In genomic region chr3:12194669-12195161, GRCh38 we compare ENCODE assay signal across 1 cellular context.
A peak's percentile ranks its signal among the peaks of the same experiment; 100 is the strongest.
TF ChIP-seq lines count a peak whose summit lies in the region.

No MANE protein-coding gene starts in this region.

TF ChIP-seq in K562, 482 proteins besides CTCF, POLR2A, EP300 and RAD21 (continued from another document and continues in another):
- no peak for TF ChIP-seq SUPT5H (IDR thresholded peaks at IDR 0.05)
- no peak for TF ChIP-seq ZNF764 (CRISPR knock-in tag; IDR thresholded peaks at IDR 0.05; ENCODE audit: low read depth)
- TF ChIP-seq TCF7L2 (IDR thresholded peaks at IDR 0.05; ENCODE audit: low read depth, low read length) = no peak
- no peak for TF ChIP-seq HNRNPH1 (optimal IDR thresholded peaks at IDR 0.05; ENCODE audit: low read depth, low read length)
- TF ChIP-seq ARID1B (IDR thresholded peaks at IDR 0.05) = no peak; the same call in 1 of the 2 replicates
- no peak for TF ChIP-seq ZBTB5 (IDR thresholded peaks at IDR 0.05)
- peak; percentile 45 for TF ChIP-seq L3MBTL2 (IDR thresholded peaks at IDR 0.05)
- TF ChIP-seq CREB5 (CRISPR knock-in tag; IDR thresholded peaks at IDR 0.05) = no peak
- TF ChIP-seq MBD1 (CRISPR knock-in tag; IDR thresholded peaks at IDR 0.05) = no peak
- TF ChIP-seq DMBX1 (CRISPR knock-in tag; IDR thresholded peaks at IDR 0.05; ENCODE audit: borderline replicate concordance) = peak; percentile 56; the same call in 1 of the 2 replicates
- TF ChIP-seq ELK3 (CRISPR knock-in tag; IDR thresholded peaks at IDR 0.05) = no peak
- TF ChIP-seq CHCHD3 (CRISPR knock-in tag; IDR thresholded peaks at IDR 0.05) = no peak
- TF ChIP-seq ZNF584 (CRISPR knock-in tag; IDR thresholded peaks at IDR 0.05; ENCODE audit: low read depth) = no peak; the same call in 1 of the 2 replicates
- no peak for TF ChIP-seq MTA1 (IDR thresholded peaks at IDR 0.05; ENCODE audit: borderline replicate concordance)
- TF ChIP-seq FOXA3 (CRISPR knock-in tag; conservative IDR thresholded peaks at IDR 0.05 in 1 of 2, IDR thresholded peaks at IDR 0.05 in 1 of 2) = no peak
- TF ChIP-seq SRSF3 (IDR thresholded peaks at IDR 0.05; ENCODE audit: insufficient read depth, low read length) = no peak
- TF ChIP-seq ID3 (CRISPR knock-in tag; IDR thresholded peaks at IDR 0.05) = no peak
- TF ChIP-seq ID3 (tag; IDR thresholded peaks at IDR 0.05) = no peak
- no peak for TF ChIP-seq ZBTB17 (CRISPR knock-in tag; IDR thresholded peaks at IDR 0.05)
- no peak for TF ChIP-seq ZNF551 (CRISPR knock-in tag; IDR thresholded peaks at IDR 0.05)
- TF ChIP-seq KDM4B (IDR thresholded peaks at IDR 0.05; ENCODE audit: borderline replicate concordance in 2 of 2, low read depth in 1 of 2) = no peak
- no peak for TF ChIP-seq ZHX1 (conservative IDR thresholded peaks at IDR 0.05; ENCODE audit: low read length)
- TF ChIP-seq THRB (CRISPR knock-in tag; conservative IDR thresholded peaks at IDR 0.05) = no peak
- TF ChIP-seq ZNF75A (CRISPR knock-in tag; IDR thresholded peaks at IDR 0.05) = no peak
- TF ChIP-seq SMARCC2 (IDR thresholded peaks at IDR 0.05; ENCODE audit: low read depth) = no peak
- no peak for TF ChIP-seq VEZF1 (CRISPR knock-in tag; IDR thresholded peaks at IDR 0.05)
- TF ChIP-seq CTBP1 (IDR thresholded peaks at IDR 0.05; ENCODE audit: borderline replicate concordance) = peak; percentile 83
- TF ChIP-seq MCM7 (IDR thresholded peaks at IDR 0.05) = no peak
- no peak for TF ChIP-seq ZNF224 (CRISPR knock-in tag; IDR thresholded peaks at IDR 0.05)
- no peak for TF ChIP-seq E2F4 (CRISPR knock-in tag; IDR thresholded peaks at IDR 0.05; ENCODE audit: low read depth)
- TF ChIP-seq ZNF395 (CRISPR knock-in tag; IDR thresholded peaks at IDR 0.05) = no peak; the same call in 1 of the 2 replicates
- no peak; the same call in 1 of the 2 replicates for TF ChIP-seq TEAD4 (IDR thresholded peaks at IDR 0.05; ENCODE audit: low read length)
- no peak for TF ChIP-seq TEAD4 (CRISPR knock-in tag; IDR thresholded peaks at IDR 0.05; ENCODE audit: borderline replicate concordance)
- TF ChIP-seq TAF1 (IDR thresholded peaks at IDR 0.05; ENCODE audit: control insufficient read depth, extremely low read depth, insufficient read depth, low read length, severe bottlenecking) = no peak
- TF ChIP-seq TARDBP (IDR thresholded peaks at IDR 0.05) = no peak
- no peak for TF ChIP-seq MAFK (IDR thresholded peaks at IDR 0.05; ENCODE audit: low read length)
- 0 out of 2 replicates have a peak, but pooled peaks have one; percentile 25 for TF ChIP-seq POLR2H (tag; IDR thresholded peaks at IDR 0.05; ENCODE audit: low read depth)
- no peak for TF ChIP-seq SRSF7 (optimal IDR thresholded peaks at IDR 0.05; ENCODE audit: low read depth, low read length)
- no peak for TF ChIP-seq REST (CRISPR knock-in tag; IDR thresholded peaks at IDR 0.05; ENCODE audit: low read depth)
